1 cellular context compared by ENCODE assay signal in the genomic region with DNA sequence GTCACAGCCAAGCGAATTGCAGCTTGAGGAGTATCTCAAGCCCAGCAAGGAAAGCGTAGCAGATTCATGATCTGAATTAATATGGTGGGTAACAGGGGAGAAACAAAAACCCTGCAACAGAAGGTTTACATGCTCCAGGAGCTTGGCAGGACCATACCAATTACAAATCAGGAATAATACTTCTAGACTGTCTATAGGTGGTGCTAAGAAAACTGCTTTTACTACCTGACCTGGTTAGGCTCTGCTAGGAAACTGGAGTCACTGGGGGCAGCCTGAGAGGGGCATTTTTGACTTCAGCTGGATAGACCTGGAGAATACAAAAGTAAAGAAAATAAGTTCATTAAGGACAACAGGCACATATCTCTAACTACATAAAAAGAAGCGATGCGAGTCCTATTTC.
TF ChIP-seq lines count a peak whose summit lies in the region.

No MANE protein-coding gene starts in this region.

TF ChIP-seq in H1, 55 proteins besides CTCF, POLR2A, EP300 and RAD21 (continued from another document):
- TF ChIP-seq, protein P1, sequence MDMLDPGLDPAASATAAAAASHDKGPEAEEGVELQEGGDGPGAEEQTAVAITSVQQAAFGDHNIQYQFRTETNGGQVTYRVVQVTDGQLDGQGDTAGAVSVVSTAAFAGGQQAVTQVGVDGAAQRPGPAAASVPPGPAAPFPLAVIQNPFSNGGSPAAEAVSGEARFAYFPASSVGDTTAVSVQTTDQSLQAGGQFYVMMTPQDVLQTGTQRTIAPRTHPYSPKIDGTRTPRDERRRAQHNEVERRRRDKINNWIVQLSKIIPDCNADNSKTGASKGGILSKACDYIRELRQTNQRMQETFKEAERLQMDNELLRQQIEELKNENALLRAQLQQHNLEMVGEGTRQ (IDR thresholded peaks at IDR 0.05; ENCODE audit: low read length), result no peak
- no peak for TF ChIP-seq CBX8 (IDR thresholded peaks at IDR 0.05; ENCODE audit: borderline replicate concordance, low read depth, low read length)
- no peak for TF ChIP-seq SP4 (IDR thresholded peaks at IDR 0.05; ENCODE audit: low read length)
- no peak for TF ChIP-seq CBX5 (IDR thresholded peaks at IDR 0.05; ENCODE audit: low read depth, low read length)
- no peak for TF ChIP-seq YY1 (IDR thresholded peaks at IDR 0.05; ENCODE audit: low read depth, low read length)
- no peak for TF ChIP-seq RNF2 (IDR thresholded peaks at IDR 0.05; ENCODE audit: borderline replicate concordance, low read depth, low read length, missing control alignments, poor library complexity, severe bottlenecking)
- TF ChIP-seq CHD2 (IDR thresholded peaks at IDR 0.05; ENCODE audit: low read length), result no peak
- no peak for TF ChIP-seq TCF12 (IDR thresholded peaks at IDR 0.05; ENCODE audit: low read depth, low read length)
- no peak for TF ChIP-seq KDM5A (IDR thresholded peaks at IDR 0.05; ENCODE audit: low read length)
- no peak for TF ChIP-seq GABPA (IDR thresholded peaks at IDR 0.05; ENCODE audit: borderline replicate concordance, insufficient read depth, low read length)
- no peak for TF ChIP-seq EZH2 (IDR thresholded peaks at IDR 0.05; ENCODE audit: low read depth, low read length, severe bottlenecking)
- TF ChIP-seq GTF2F1 (IDR thresholded peaks at IDR 0.05; ENCODE audit: borderline replicate concordance, low read depth, low read length), result no peak
- TF ChIP-seq ASH2L (IDR thresholded peaks at IDR 0.05; ENCODE audit: low read length), result no peak
- TF ChIP-seq TEAD4 (IDR thresholded peaks at IDR 0.05; ENCODE audit: low read depth, low read length), result no peak
